8 cellular contexts compared by ENCODE assay signal in the genomic region with DNA sequence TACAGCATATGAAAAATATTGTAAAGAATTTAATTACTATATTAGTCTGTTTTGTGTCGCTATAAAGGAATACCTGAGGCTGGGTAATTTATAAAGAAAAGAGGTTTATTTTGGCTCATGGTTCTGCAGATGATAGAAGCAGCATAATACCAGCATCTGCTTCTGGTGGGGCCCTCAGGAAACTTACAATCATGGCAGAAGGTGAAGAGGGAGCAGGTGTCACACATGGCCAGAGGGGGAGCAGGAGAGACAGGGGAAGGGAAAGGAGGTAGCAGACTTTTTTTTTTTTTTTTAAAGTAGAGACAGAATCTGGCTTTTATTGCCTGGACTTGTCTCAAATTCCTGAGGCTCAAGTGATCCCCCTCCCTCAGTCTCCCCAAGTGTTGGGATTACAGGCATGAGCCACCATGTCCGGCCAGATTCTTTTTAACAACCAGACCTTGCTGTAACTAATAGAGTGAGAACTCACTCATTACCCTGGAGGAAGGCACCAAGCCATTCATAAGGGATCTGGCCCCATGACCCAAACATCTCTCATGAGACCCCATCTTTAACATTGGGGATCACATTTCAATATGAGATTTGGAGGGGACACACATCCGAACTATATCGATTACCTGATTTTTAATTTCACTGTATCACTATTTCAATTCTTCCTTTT.
DNase-seq lines count a peak whose midpoint lies in the region; ATAC-seq and TF ChIP-seq lines count a peak whose summit lies in the region.
"Had no signal": no experiment of that assay in that cellular context is flagged by ENCODE, and none has a peak within 500 bp of the region (broad histone marks: within the 10 kb centered on the region; RNA-seq: fewer than 3 reads in every experiment).

No MANE protein-coding gene starts in this region.

- TF ChIP-seq CTCF in DOHH2 (IDR thresholded peaks at IDR 0.05; ENCODE audit: low read depth, low read length, poor library complexity, severe bottlenecking) (peak; percentile 18), HCT116 (IDR thresholded peaks at IDR 0.05 in 2 of 3, conservative IDR thresholded peaks at IDR 0.05 in 1 of 3; ENCODE audit: borderline replicate concordance in 1 of 3, insufficient read depth in 1 of 3, low read depth in 2 of 3, low read length in 2 of 3) (peak in 2 of 3 experiments; percentile 33 to 43; a peak in 3 of 6 replicates)

- H3K4me2 ChIP-seq in DOHH2 (ENCODE audit: low read length) = no peak overlapping the region
- H3K4me2 ChIP-seq in HCT116 (ENCODE audit: low read length) = no peak overlapping the region

- no peaks in the 10 kb centered on the region for H3F3A ChIP-seq in DOHH2 (ENCODE audit: control insufficient read depth, insufficient read depth)

- ATAC-seq in HCT116 = peak; percentile 65; the same call in 1 of the 2 replicates

- H3K9me2 ChIP-seq in DOHH2 (replicated peaks; ENCODE audit: control insufficient read depth, low read length) (no peaks in the 10 kb centered on the region), HCT116 (ENCODE audit: insufficient read depth) (no peaks in the 10 kb centered on the region)

- no peak for TF ChIP-seq POLR2A in HCT116 (IDR thresholded peaks at IDR 0.05; ENCODE audit: borderline replicate concordance, extremely low read depth, insufficient read depth, insufficient read length)

- RAD21 ChIA-PET in HCT116 (lab: Charles Lee; ENCODE audit: low non-redundant PET in 1 of 2, low total read pairs in 2 of 2, uncharacterized antibody in 2 of 2, unreplicated experiment in 2 of 2) = no interaction called here

- H3K79me2 ChIP-seq in DOHH2 (ENCODE audit: control insufficient read depth, low read length) (no peaks in the 10 kb centered on the region), HCT116 (ENCODE audit: insufficient read depth, low read length) (no peaks in the 10 kb centered on the region)

- H3K4me1 ChIP-seq in DOHH2 (ENCODE audit: control insufficient read depth, low read length) (no peaks in the 10 kb centered on the region), HCT116 (ENCODE audit: control insufficient read depth in 1 of 2, insufficient read depth in 2 of 2, low read length in 2 of 2) (peaks cover 14 to 23% of the 10 kb centered on the region in 2 experiments; a peak in 3 of 4 replicates)

- DNase-seq in HCT116 (ENCODE audit: low read depth, low spot score) = no peak
- DNase-seq in activated CD4-positive, alpha-beta T cell treated with anti-CD3 and anti-CD28 coated beads, Interleukin-2, amount 50 U/mL, for 1 hour = peak; percentile 2
- peak; percentile 35 for DNase-seq in iPS-NIHi7 (ENCODE audit: extremely low spot score)
- DNase-seq in NCI-H2081 treated with DMSO at 0.1 percent for 48 hours (lab: John Stamatoyannopoulos, UW) = no peak
- DNase-seq in cortex of kidney (lab: John Stamatoyannopoulos, UW) = no peak
- DNase-seq in nucleus accumbens (lab: John Stamatoyannopoulos, UW) = no peak
- DNase-seq: Right ventricle myocardium superior had no signal

- POLR2A ChIA-PET in HCT116 (lab: Charles Lee) = no interaction called here

- no peaks in the 10 kb centered on the region for H4K20me1 ChIP-seq in DOHH2 (ENCODE audit: control insufficient read depth, insufficient read depth, low read depth, low read length)
- H4K20me1 ChIP-seq in HCT116 (ENCODE audit: insufficient read depth) = no peaks in the 10 kb centered on the region

- no peak for TF ChIP-seq RAD21 in HCT116 (IDR thresholded peaks at IDR 0.05; ENCODE audit: low read depth)

- no peak overlapping the region for H3K27ac ChIP-seq in DOHH2 (ENCODE audit: low read depth, low read length)
- H3K27ac ChIP-seq in HCT116 (ENCODE audit: low read depth, low read length) = no peak overlapping the region

- H3K4me3 ChIP-seq in DOHH2 (ENCODE audit: low read length) = no peak overlapping the region
- H3K4me3 ChIP-seq in HCT116 (replicated peaks in 1 of 2; ENCODE audit: low read depth in 1 of 2, low read length in 2 of 2) = no peak overlapping the region

- H3K36me3 ChIP-seq in DOHH2 (ENCODE audit: control insufficient read depth, low read length) (no peaks in the 10 kb centered on the region), HCT116 (ENCODE audit: control insufficient read depth in 1 of 2, insufficient read depth in 2 of 2, low read length in 2 of 2) (peaks cover 0 to 8% of the 10 kb centered on the region in 2 experiments; a peak in 2 of 4 replicates)

- no peak overlapping the region for H2AFZ ChIP-seq in HCT116 (ENCODE audit: low read depth, low read length, poor library complexity, severe bottlenecking)

- no TSS peak for BruUV-seq in HCT116 (replicated peaks; lab: Mats Ljungman, UMichigan)

- no peak overlapping the region for H3K9ac ChIP-seq in HCT116 (ENCODE audit: low read length)

- intact Hi-C loops in HCT116 (cut with micrococcal nuclease) = no loop called here

- H3K27me3 ChIP-seq in DOHH2 (ENCODE audit: control insufficient read depth, low read length) = no peaks in the 10 kb centered on the region
- H3K27me3 ChIP-seq in HCT116 (ENCODE audit: insufficient read depth, low read length) = no peaks in the 10 kb centered on the region

- CTCF ChIA-PET in HCT116 (lab: Charles Lee) = no interaction called here

- no peaks in the 10 kb centered on the region for H3K9me3 ChIP-seq in DOHH2 (ENCODE audit: control insufficient read depth, insufficient read depth, low read length)
- H3K9me3 ChIP-seq in HCT116 (ENCODE audit: control insufficient read depth in 1 of 2, insufficient read depth in 1 of 2, low read depth in 1 of 2, low read length in 2 of 2) = no peaks in the 10 kb centered on the region

TF ChIP-seq in HCT116, 20 proteins besides CTCF, POLR2A, EP300 and RAD21:
- TF ChIP-seq CBX3 (IDR thresholded peaks at IDR 0.05; ENCODE audit: low read depth) = 0 out of 2 replicates have a peak, but pooled peaks have one; percentile 25
- TF ChIP-seq, protein P1, sequence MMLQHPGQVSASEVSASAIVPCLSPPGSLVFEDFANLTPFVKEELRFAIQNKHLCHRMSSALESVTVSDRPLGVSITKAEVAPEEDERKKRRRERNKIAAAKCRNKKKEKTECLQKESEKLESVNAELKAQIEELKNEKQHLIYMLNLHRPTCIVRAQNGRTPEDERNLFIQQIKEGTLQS (IDR thresholded peaks at IDR 0.05) = no peak
TF ChIP-seq in HCT116: peak in this region for 1.

Comparison
In these comparisons a context has a peak if more than half of its experiments do, and no peak if none do; other contexts are left out.
1. DNase-seq: peak in activated CD4-positive, alpha-beta T cell treated with anti-CD3 and anti-CD28 coated beads, Interleukin-2, amount 50 U/mL, for 1 hour (single experiment) and iPS-NIHi7 (single experiment); none in HCT116 (single experiment), NCI-H2081 treated with DMSO at 0.1 percent for 48 hours (single experiment), cortex of kidney (single experiment) and nucleus accumbens (0 of 56).